Comparison of ENCODE assay signal across 1 cellular context in genomic region chr9:126919193-126919592, GRCh38.
TF ChIP-seq lines count a peak whose summit lies in the region.

No MANE protein-coding gene starts in this region.

TF ChIP-seq in HepG2, 621 proteins besides CTCF, POLR2A, EP300 and RAD21 (continued from another document and continues in another):
- peak; percentile 85; the same call in 1 of the 2 replicates for TF ChIP-seq AHDC1 (CRISPR knock-in tag; IDR thresholded peaks at IDR 0.05; ENCODE audit: borderline replicate concordance)
- peak; percentile 95 for TF ChIP-seq GFI1 (CRISPR knock-in tag; IDR thresholded peaks at IDR 0.05; ENCODE audit: borderline replicate concordance)
- peak; percentile 15; the same call in 1 of the 3 replicates for TF ChIP-seq MXI1 (IDR thresholded peaks at IDR 0.05; ENCODE audit: borderline replicate concordance, low read depth, low read length)
- TF ChIP-seq KAT8 (CRISPR knock-in tag; IDR thresholded peaks at IDR 0.05), result 0 out of 2 replicates have a peak, but pooled peaks have one; percentile 27
- TF ChIP-seq SMYD3 (CRISPR knock-in tag; IDR thresholded peaks at IDR 0.05), result no peak
- TF ChIP-seq CREB1 (IDR thresholded peaks at IDR 0.05), result no peak
- 0 out of 2 replicates have a peak, but pooled peaks have one; percentile 16 for TF ChIP-seq CREB1 (CRISPR knock-in tag; IDR thresholded peaks at IDR 0.05)
- TF ChIP-seq ZNF710 (CRISPR knock-in tag; IDR thresholded peaks at IDR 0.05; ENCODE audit: borderline replicate concordance), result peak; percentile 56; the same call in 1 of the 2 replicates
- no peak for TF ChIP-seq SOX6 (IDR thresholded peaks at IDR 0.05)
- peak; percentile 98 for TF ChIP-seq SOX6 (CRISPR knock-in tag; IDR thresholded peaks at IDR 0.05)
- no peak for TF ChIP-seq ATF3 (CRISPR knock-in tag; IDR thresholded peaks at IDR 0.05)
- TF ChIP-seq HMG20B (CRISPR knock-in tag; conservative IDR thresholded peaks at IDR 0.05), result 0 out of 2 replicates have a peak, but pooled peaks have one; percentile 34
- TF ChIP-seq SP5 (CRISPR knock-in tag; IDR thresholded peaks at IDR 0.05; ENCODE audit: borderline replicate concordance, low read depth), result peak; percentile 50; the same call in 1 of the 2 replicates
- TF ChIP-seq REST (IDR thresholded peaks at IDR 0.05; ENCODE audit: borderline replicate concordance in 1 of 2, low read depth in 1 of 2, low read length in 2 of 2), result no peak
- TF ChIP-seq HHEX (CRISPR knock-in tag; IDR thresholded peaks at IDR 0.05), result no peak; the same call in 1 of the 2 replicates
- no peak for TF ChIP-seq ZNF615 (CRISPR knock-in tag; IDR thresholded peaks at IDR 0.05; ENCODE audit: borderline replicate concordance)
- TF ChIP-seq ZNF646 (CRISPR knock-in tag; IDR thresholded peaks at IDR 0.05), result no peak
- no peak for TF ChIP-seq PHF5A (CRISPR knock-in tag; IDR thresholded peaks at IDR 0.05; ENCODE audit: low read depth, unreplicated experiment)
- no peak for TF ChIP-seq NR1H2 (CRISPR knock-in tag; IDR thresholded peaks at IDR 0.05; ENCODE audit: borderline replicate concordance, low read depth)
- TF ChIP-seq GZF1 (CRISPR knock-in tag; IDR thresholded peaks at IDR 0.05), result no peak
- TF ChIP-seq PAXIP1 (CRISPR knock-in tag; conservative IDR thresholded peaks at IDR 0.05), result peak; percentile 88
- no peak for TF ChIP-seq ZNF207 (IDR thresholded peaks at IDR 0.05; ENCODE audit: borderline replicate concordance)
- peak; percentile 67 for TF ChIP-seq HNF4G (IDR thresholded peaks at IDR 0.05; ENCODE audit: borderline replicate concordance, low read depth, low read length)
- peak; percentile 68; the same call in 1 of the 2 replicates for TF ChIP-seq HNF4G (CRISPR knock-in tag; IDR thresholded peaks at IDR 0.05; ENCODE audit: borderline replicate concordance, low read depth)
- peak; percentile 24 for TF ChIP-seq SKI (IDR thresholded peaks at IDR 0.05; ENCODE audit: partially characterized antibody)
- peak; percentile 55; the same call in 1 of the 2 replicates for TF ChIP-seq NFIC (IDR thresholded peaks at IDR 0.05; ENCODE audit: low read length)
- no peak for TF ChIP-seq SAFB2 (CRISPR knock-in tag; IDR thresholded peaks at IDR 0.05; ENCODE audit: borderline replicate concordance, low read depth)
- TF ChIP-seq SOX13 (IDR thresholded peaks at IDR 0.05), result peak; percentile 98
- peak in 1 of 2 experiments; percentile 99; a peak in 2 of 4 replicates for TF ChIP-seq SOX13 (CRISPR knock-in tag; conservative IDR thresholded peaks at IDR 0.05 in 1 of 2, IDR thresholded peaks at IDR 0.05 in 1 of 2)
- peak; percentile 82 for TF ChIP-seq PPARG (CRISPR knock-in tag; conservative IDR thresholded peaks at IDR 0.05)
- TF ChIP-seq FOXP1 (IDR thresholded peaks at IDR 0.05), result no peak
- peak; percentile 80 for TF ChIP-seq FOXP1 (CRISPR knock-in tag; IDR thresholded peaks at IDR 0.05)
- no peak for TF ChIP-seq POGK (CRISPR knock-in tag; conservative IDR thresholded peaks at IDR 0.05)
- no peak for TF ChIP-seq MTF2 (CRISPR knock-in tag; IDR thresholded peaks at IDR 0.05; ENCODE audit: borderline replicate concordance)
